Comparison of ENCODE assay signal across 29 cellular contexts in the genomic region with DNA sequence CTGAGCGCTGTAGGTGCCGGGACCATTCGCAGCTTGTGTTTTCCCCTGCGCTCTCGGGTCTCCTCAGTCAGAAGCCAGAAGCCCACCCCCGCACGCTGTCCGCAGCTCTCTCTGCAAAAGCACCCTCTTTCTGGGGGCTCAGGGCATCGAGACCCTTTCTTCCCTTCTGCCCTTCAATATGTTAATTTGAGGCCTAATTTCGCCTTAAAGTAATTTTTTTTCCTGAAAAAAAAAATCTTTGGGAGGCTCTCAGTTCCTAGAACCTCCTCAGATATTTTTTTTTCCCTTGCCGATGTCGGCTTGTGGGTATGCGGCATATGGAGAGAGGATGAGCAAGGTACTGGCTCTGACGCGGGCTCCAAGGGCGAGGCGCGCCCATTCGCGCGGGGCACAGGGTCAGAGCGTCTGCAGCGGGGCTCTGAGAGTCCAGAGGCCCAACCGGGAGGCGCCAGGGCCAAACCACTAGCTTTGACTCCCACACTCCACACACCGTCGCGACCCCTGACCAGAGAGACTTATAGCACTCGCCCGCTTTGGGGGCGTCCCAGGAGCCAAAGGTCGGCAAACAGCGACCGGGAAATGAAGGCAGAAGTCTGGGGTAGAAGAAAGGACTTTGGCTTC. TPM values are rescaled to one million over a fixed set of nuclear protein-coding genes. Genes with fewer than 3 reads are reported as not detected.
DNase-seq lines count a peak whose midpoint lies in the region; ATAC-seq, FAIRE-seq and TF ChIP-seq lines count a peak whose summit lies in the region.
"Had no signal": no experiment of that assay in that cellular context is flagged by ENCODE, and none has a peak within 500 bp of the region (broad histone marks: within the 10 kb centered on the region; RNA-seq: fewer than 3 reads in every experiment).

No MANE protein-coding gene starts in this region.

- H3K4me1 ChIP-seq in endothelial cell of umbilical vein (ENCODE audit: control insufficient read depth, extremely low read depth, insufficient read depth, low read length) (no peaks in the 10 kb centered on the region), left ventricle myocardium inferior (peaks cover 45% of the 10 kb centered on the region)
- H3K4me1 ChIP-seq: SJCRH30 had no signal

- dilution Hi-C loops in endothelial cell of umbilical vein (cut with MboI; ENCODE audit: extremely low pct_ligation_motif_present, low sequenced_read_pairs) = no loop called here

- TF ChIP-seq CTCF in natural killer cell (IDR thresholded peaks at IDR 0.05) (no peak), endothelial cell of umbilical vein (IDR thresholded peaks at IDR 0.05; ENCODE audit: extremely low read depth in 1 of 2, insufficient read depth in 1 of 2, low read depth in 1 of 2, low read length in 2 of 2) (no peak), left ventricle myocardium inferior (IDR thresholded peaks at IDR 0.05; ENCODE audit: borderline replicate concordance) (no peak)

- peaks cover 41% of the 10 kb centered on the region for H3K4me1 Mint-ChIP-seq in T-helper 1 cell treated with Interleukin-12 subunit alpha and Interleukin-12 subunit beta and Interleukin-4 antibody, amounts not matched to agents 30 μg/mL and 1 μg/mL, for 36 hours (ENCODE audit: low read depth)
- peaks cover 50 to 56% of the 10 kb centered on the region in 2 donors for H3K4me1 Mint-ChIP-seq in natural killer cell
- peaks cover 41 to 49% of the 10 kb centered on the region in 2 donors for H3K4me1 Mint-ChIP-seq in natural killer cell treated with Interleukin-12 subunit alpha and Interleukin-12 subunit beta and Interleukin-15 and Interleukin-18, amount 100 ng/mL, for 72 hours (ENCODE audit: low read depth in 2 of 2)

- CTCF ChIA-PET in endothelial cell of umbilical vein (lab: Charles Lee) = interaction anchor here (1.9 to 2.2 kb wide), 2 partner anchors 15 to 19 kb away, joined by 4 to 5 read pairs; no protein-coding TSS in a partner anchor

- H4K20me1 ChIP-seq in endothelial cell of umbilical vein (replicated peaks; ENCODE audit: control insufficient read depth, extremely low read depth, insufficient read depth, low read length) = no peaks in the 10 kb centered on the region

- H3K27me3 ChIP-seq in endothelial cell of umbilical vein (ENCODE audit: control insufficient read depth in 2 of 2, insufficient read depth in 2 of 2, low read length in 2 of 2) (peaks cover 91 to 100% of the 10 kb centered on the region in 2 experiments), left ventricle myocardium inferior (ENCODE audit: low read depth) (peaks cover 100% of the 10 kb centered on the region)
- H3K27me3 ChIP-seq: SJCRH30 had no signal

- POLR2A ChIA-PET in endothelial cell of umbilical vein (lab: Charles Lee) = no interaction called here

- no peaks in the 10 kb centered on the region for H3K79me2 ChIP-seq in endothelial cell of umbilical vein (ENCODE audit: control insufficient read depth, insufficient read depth, low read length)

- ATAC-seq in natural killer cell = no peak
- no peak for ATAC-seq in natural killer cell treated with Interleukin-12 subunit alpha and Interleukin-12 subunit beta and Interleukin-15 and Interleukin-18, amount 100 ng/mL, for 72 hours
- ATAC-seq: K562 had no signal

- DNase-seq in T-helper 1 cell (no peak), natural killer cell (no peak), endothelial cell of umbilical vein (ENCODE audit: low read depth, low spot score) (no peak), retina (peak; percentile 66), left ventricle myocardium inferior (no peak), H54 (ENCODE audit: insufficient read length, low spot score) (no peak)
- DNase-seq in natural killer cell treated with Interleukin-12 subunit alpha and Interleukin-12 subunit beta and Interleukin-15 and Interleukin-18, amount 100 ng/mL, for 72 hours (ENCODE audit: low spot score) = no peak
- DNase-seq: 8988T; activated CD4-positive, CD25-positive, alpha-beta regulatory T cell; Calu3; caudate nucleus; cortex of kidney; DMS79 treated with DMSO at 0.1 percent for 48 hours; effector memory CD4-positive, alpha-beta T cell; NCI-H1105; NCI-H187; SJCRH30; stimulated activated naive CD4-positive, alpha-beta T cell treated with Interleukin-2 at 50 U/mL for 16 hours; testis had no signal

- no peak overlapping the region for H3K4me3 ChIP-seq in endothelial cell of umbilical vein (replicated peaks in 1 of 3; ENCODE audit: insufficient read depth in 1 of 3, low read depth in 1 of 3, low read length in 3 of 3)
- no peak overlapping the region for H3K4me3 ChIP-seq in left ventricle myocardium inferior
- H3K4me3 ChIP-seq: K562, SJCRH30 had no signal

- peaks cover 20% of the 10 kb centered on the region for H3K9me3 Mint-ChIP-seq in T-helper 1 cell treated with Interleukin-12 subunit alpha and Interleukin-12 subunit beta and Interleukin-4 antibody, amounts not matched to agents 30 μg/mL and 1 μg/mL, for 36 hours
- no peaks in the 10 kb centered on the region for H3K9me3 Mint-ChIP-seq in natural killer cell
- no peaks in the 10 kb centered on the region for H3K9me3 Mint-ChIP-seq in natural killer cell treated with Interleukin-12 subunit alpha and Interleukin-12 subunit beta and Interleukin-15 and Interleukin-18, amount 100 ng/mL, for 72 hours
- H3K9me3 Mint-ChIP-seq: mesothelial cell of epicardium had no signal

- TF ChIP-seq POLR2A in endothelial cell of umbilical vein (IDR thresholded peaks at IDR 0.05; ENCODE audit: low read depth, low read length) (no peak), H54 (IDR thresholded peaks at IDR 0.05; ENCODE audit: low read depth, low read length) (no peak)

- BruUV-seq in endothelial cell of umbilical vein (replicated peaks; lab: Mats Ljungman, UMichigan) = no TSS peak

- no peaks in the 10 kb centered on the region for H3K9me1 ChIP-seq in endothelial cell of umbilical vein (replicated peaks; ENCODE audit: control insufficient read depth, extremely low read depth, insufficient read depth, low read length)

- H3K4me3 Mint-ChIP-seq in T-helper 1 cell treated with Interleukin-12 subunit alpha and Interleukin-12 subunit beta and Interleukin-4 antibody, amounts not matched to agents 30 μg/mL and 1 μg/mL, for 36 hours = no peak overlapping the region
- H3K4me3 Mint-ChIP-seq in natural killer cell = peak overlapping the region; percentile 21
- no peak overlapping the region for H3K4me3 Mint-ChIP-seq in natural killer cell treated with Interleukin-12 subunit alpha and Interleukin-12 subunit beta and Interleukin-15 and Interleukin-18, amount 100 ng/mL, for 72 hours
- H3K4me3 Mint-ChIP-seq: mesothelial cell of epicardium had no signal

- peak overlapping the region; percentile 13 for H3K27ac Mint-ChIP-seq in T-helper 1 cell treated with Interleukin-12 subunit alpha and Interleukin-12 subunit beta and Interleukin-4 antibody, amounts not matched to agents 30 μg/mL and 1 μg/mL, for 36 hours
- H3K27ac Mint-ChIP-seq in natural killer cell = no peak overlapping the region
- no peak overlapping the region for H3K27ac Mint-ChIP-seq in natural killer cell treated with Interleukin-12 subunit alpha and Interleukin-12 subunit beta and Interleukin-15 and Interleukin-18, amount 100 ng/mL, for 72 hours
- H3K27ac Mint-ChIP-seq: mesothelial cell of epicardium had no signal

- H3K27ac ChIP-seq in endothelial cell of umbilical vein (ENCODE audit: insufficient read depth, low read depth, low read length) (no peak overlapping the region), left ventricle myocardium inferior (replicated peaks) (no peak overlapping the region)
- H3K27ac ChIP-seq: SJCRH30, testis had no signal

- H3K9ac ChIP-seq in endothelial cell of umbilical vein (replicated peaks; ENCODE audit: extremely low read depth, insufficient read depth, low read length) = no peak overlapping the region

- intact Hi-C loops in natural killer cell (cut with micrococcal nuclease) = no loop called here
- intact Hi-C loops in endothelial cell of umbilical vein (cut with micrococcal nuclease) = loop anchor here (10.0 kb wide), 1 partner anchor 857 kb away; the partner anchor contains the start of gene SIM1
- intact Hi-C loops in left ventricle myocardium inferior (cut with micrococcal nuclease) = no loop called here

- H3K36me3 ChIP-seq in endothelial cell of umbilical vein (ENCODE audit: control insufficient read depth in 2 of 2, extremely low read depth in 1 of 2, insufficient read depth in 2 of 2, low read length in 2 of 2) (no peaks in the 10 kb centered on the region), left ventricle myocardium inferior (no peaks in the 10 kb centered on the region)
- H3K36me3 ChIP-seq: SJCRH30 had no signal

- FAIRE-seq in endothelial cell of umbilical vein (lab: Jason Lieb, UNC) = no peak
- no peak for FAIRE-seq in H54 (lab: Jason Lieb, UNC)
- FAIRE-seq: islet of Langerhans, K562 had no signal

- H3K9me3 ChIP-seq in endothelial cell of umbilical vein (replicated peaks; ENCODE audit: control insufficient read depth, insufficient read depth, low read length) = no peaks in the 10 kb centered on the region
- no peaks in the 10 kb centered on the region for H3K9me3 ChIP-seq in left ventricle myocardium inferior (replicated peaks)
- H3K9me3 ChIP-seq: SJCRH30, testis had no signal

- peaks cover 91% of the 10 kb centered on the region for H3K27me3 Mint-ChIP-seq in T-helper 1 cell treated with Interleukin-12 subunit alpha and Interleukin-12 subunit beta and Interleukin-4 antibody, amounts not matched to agents 30 μg/mL and 1 μg/mL, for 36 hours (ENCODE audit: low read depth)
- H3K27me3 Mint-ChIP-seq in natural killer cell (ENCODE audit: low read depth in 2 of 2) = peaks cover 74 to 89% of the 10 kb centered on the region in 2 donors
- H3K27me3 Mint-ChIP-seq in natural killer cell treated with Interleukin-12 subunit alpha and Interleukin-12 subunit beta and Interleukin-15 and Interleukin-18, amount 100 ng/mL, for 72 hours = peaks cover 36 to 60% of the 10 kb centered on the region in 2 donors

- H2AFZ ChIP-seq in endothelial cell of umbilical vein (ENCODE audit: low read depth, low read length) = no peak overlapping the region

- H3K36me3 Mint-ChIP-seq in T-helper 1 cell treated with Interleukin-12 subunit alpha and Interleukin-12 subunit beta and Interleukin-4 antibody, amounts not matched to agents 30 μg/mL and 1 μg/mL, for 36 hours (ENCODE audit: low read depth) = peaks cover 7% of the 10 kb centered on the region
- no peaks in the 10 kb centered on the region for H3K36me3 Mint-ChIP-seq in natural killer cell
- peaks cover 7% of the 10 kb centered on the region for H3K36me3 Mint-ChIP-seq in natural killer cell treated with Interleukin-12 subunit alpha and Interleukin-12 subunit beta and Interleukin-15 and Interleukin-18, amount 100 ng/mL, for 72 hours
- H3K36me3 Mint-ChIP-seq: mesothelial cell of epicardium had no signal

- no peak overlapping the region for H3K4me2 ChIP-seq in endothelial cell of umbilical vein (ENCODE audit: insufficient read depth, low read length)

RNA-seq across cellular contexts. Expression of gene PRDM13, which starts 0.9 kb away (rescaled TPM):
- total RNA-seq in natural killer cell = not detected
- total RNA-seq in natural killer cell treated with Interleukin-12 subunit alpha and Interleukin-12 subunit beta and Interleukin-15 and Interleukin-18, amount 100 ng/mL, for 72 hours = not detected
- not detected in 2 replicates for total RNA-seq in endothelial cell of umbilical vein
- not detected in 2 replicates for polyA plus RNA-seq in endothelial cell of umbilical vein
- polyA plus RNA-seq in endothelial cell of umbilical vein (2011; cell fraction: cytosol; rRNA removed) = not detected in 2 replicates
- not detected in 2 replicates for polyA plus RNA-seq in endothelial cell of umbilical vein (2011; cell fraction: nucleus; rRNA removed)
- not detected in 2 replicates for polyA plus RNA-seq in endothelial cell of umbilical vein (2012)
- polyA minus RNA-seq in endothelial cell of umbilical vein = not detected in 2 replicates
- not detected for polyA minus RNA-seq in endothelial cell of umbilical vein (2011; cell fraction: cytosol; rRNA and poly(A)+ RNA removed)
- not detected in 2 replicates for polyA minus RNA-seq in endothelial cell of umbilical vein (2011; cell fraction: nucleus; rRNA and poly(A)+ RNA removed)
- not detected for total RNA-seq in left ventricle myocardium inferior
- total RNA-seq: glomerular endothelial cell, HT-29, K562, liver, mesothelial cell of epicardium, osteoblast, SJCRH30, urinary bladder had no signal
- polyA plus RNA-seq: CD14-positive monocyte, K562, liver, urinary bladder had no signal

RNA-seq across cellular contexts. Expression of gene CCNC, which starts 39.1 kb away (rescaled TPM):
- total RNA-seq in natural killer cell (10 to 100 TPM; 46.9 to 58.3 (median 52.5) TPM), endothelial cell of umbilical vein (53.1 and 53.5 TPM in 2 replicates), left ventricle myocardium inferior (15.1 TPM)
- 10 to 100 TPM; 44.2 to 45.5 TPM for total RNA-seq in natural killer cell treated with Interleukin-12 subunit alpha and Interleukin-12 subunit beta and Interleukin-15 and Interleukin-18, amount 100 ng/mL, for 72 hours
- 13.0 and 18.2 TPM in 2 replicates for polyA plus RNA-seq in endothelial cell of umbilical vein
- 25.9 and 29.7 TPM in 2 replicates for polyA plus RNA-seq in endothelial cell of umbilical vein (2011; cell fraction: cytosol; rRNA removed)
- polyA plus RNA-seq in endothelial cell of umbilical vein (2011; cell fraction: nucleus; rRNA removed) = 42.7 and 58.9 TPM in 2 replicates
- polyA plus RNA-seq in endothelial cell of umbilical vein (2012) = 27.1 and 46.4 TPM in 2 replicates
- 52.7 and 60.8 TPM in 2 replicates for polyA minus RNA-seq in endothelial cell of umbilical vein
- polyA minus RNA-seq in endothelial cell of umbilical vein (2011; cell fraction: cytosol; rRNA and poly(A)+ RNA removed) = 48.6 TPM
- 28.7 and 43.1 TPM in 2 replicates for polyA minus RNA-seq in endothelial cell of umbilical vein (2011; cell fraction: nucleus; rRNA and poly(A)+ RNA removed)
